1 cellular context compared by ENCODE assay signal in genomic region chr9:97572892-97573365, GRCh38.
TF ChIP-seq lines count a peak whose summit lies in the region.

No MANE protein-coding gene starts in this region.

TF ChIP-seq in HCT116, 20 proteins besides CTCF, POLR2A, EP300 and RAD21 (continued from another document):
- TF ChIP-seq REST (IDR thresholded peaks at IDR 0.05; ENCODE audit: low read depth): no peak
- no peak for TF ChIP-seq EGR1 (IDR thresholded peaks at IDR 0.05; ENCODE audit: low read depth)
- TF ChIP-seq MAX (IDR thresholded peaks at IDR 0.05): no peak
